In the genomic region with DNA sequence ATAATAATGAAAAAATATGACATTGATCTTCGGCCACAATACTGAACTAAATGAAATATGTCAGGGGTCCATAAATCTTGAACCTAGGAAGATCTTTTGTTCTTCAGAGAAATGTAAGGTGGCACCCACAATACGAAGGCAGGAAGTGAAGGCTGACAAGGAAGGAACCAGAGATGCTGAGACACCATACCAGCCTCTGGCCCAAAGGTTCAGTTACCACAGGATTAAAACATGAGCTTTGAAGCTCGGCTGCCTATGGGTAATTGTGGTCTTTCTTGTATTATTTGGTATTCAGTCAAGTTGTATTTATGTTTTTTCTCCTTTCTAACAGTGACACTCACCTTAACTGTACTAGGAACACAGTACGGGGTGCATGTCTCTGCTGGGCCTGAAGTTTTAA, we compare ENCODE assay signal across 23 cellular contexts.
"Had no signal": no experiment of that assay in that cellular context is flagged by ENCODE, and none has a peak within 500 bp of the region (broad histone marks: within the 10 kb centered on the region; RNA-seq: fewer than 3 reads in every experiment).

No MANE protein-coding gene starts in this region.

- H3K27ac ChIP-seq: KMS-11, RWPE1 had no signal

- H3K4me1 Mint-ChIP-seq: T-cell had no signal

- H3K36me3 Mint-ChIP-seq: T-cell had no signal

- H3K4me3 Mint-ChIP-seq: T-cell had no signal

- DNase-seq: IMR-90, MG63, NCI-H1092, NCI-H1105 treated with DMSO at 0.1 percent for 48 hours, NCI-H1417 treated with DMSO at 0.1 percent for 48 hours, NCI-H146, NCI-H1694 treated with DMSO at 0.1 percent for 48 hours, NCI-H1930, NCI-H2081, NCI-H2107, NCI-H2227 treated with DMSO at 0.1 percent for 48 hours, NCI-H524, NCI-H526 treated with DMSO at 0.1 percent for 48 hours, NCI-H748 treated with DMSO at 0.1 percent for 48 hours, SHP77, SK-N-SH, SW 1271, T-cell had no signal

- H3K9me3 ChIP-seq: MG63, SK-N-SH had no signal

- H3K4me2 ChIP-seq: KMS-11, SK-N-SH had no signal

- ATAC-seq: HepG2, K562, Panc1, T-cell had no signal

- H3K9ac ChIP-seq: KMS-11, SK-N-SH had no signal

- H3K27me3 ChIP-seq: MG63 had no signal

- H3K4me3 ChIP-seq: K562, MG63 had no signal

- H3K9me2 ChIP-seq: SK-N-SH had no signal

- H3K27me3 Mint-ChIP-seq: T-cell had no signal

- H3K27ac Mint-ChIP-seq: T-cell had no signal

- H3K36me3 ChIP-seq: MG63 had no signal
